8 cellular contexts compared by ENCODE assay signal in genomic region chr9:73133921-73134407, GRCh38. TPM values are rescaled to one million over a fixed set of nuclear protein-coding genes. Genes with fewer than 3 reads are reported as not detected.
DNase-seq lines count a peak whose midpoint lies in the region; ATAC-seq and TF ChIP-seq lines count a peak whose summit lies in the region.

No MANE protein-coding gene starts in this region.

- ATAC-seq in GM18868 (IDR thresholded peaks at IDR 0.05; ENCODE audit: unreplicated experiment) = peak; percentile 47
- peak; percentile 56 for ATAC-seq in HG02610 (IDR thresholded peaks at IDR 0.05; ENCODE audit: unreplicated experiment)

- H3K4me3 Mint-ChIP-seq in mesothelial cell of epicardium = no peak overlapping the region

- DNase-seq in OCI-M1 (lab: John Stamatoyannopoulos, UW) (peak; percentile 15), mesothelial cell of epicardium (ENCODE audit: low spot score in 2 of 2, unreplicated experiment in 2 of 2) (no peak), NCI-H128 (lab: John Stamatoyannopoulos, UW; ENCODE audit: unreplicated experiment) (no peak), MV-4-11 (lab: John Stamatoyannopoulos, UW) (no peak), SHP77 (lab: John Stamatoyannopoulos, UW) (no peak)
- no peak for DNase-seq in activated effector memory CD4-positive, alpha-beta T cell treated with Interleukin-2 at 50 U/mL for 16 hours

- peak overlapping the region; percentile 58 for H3K27ac Mint-ChIP-seq in mesothelial cell of epicardium

- no peaks in the 10 kb centered on the region for H3K36me3 Mint-ChIP-seq in mesothelial cell of epicardium

- no peak for TF ChIP-seq CTCF in mesothelial cell of epicardium (IDR thresholded peaks at IDR 0.05; ENCODE audit: unreplicated experiment)

- no peaks in the 10 kb centered on the region for H3K27me3 Mint-ChIP-seq in mesothelial cell of epicardium (ENCODE audit: low read depth)

- H3K9me3 Mint-ChIP-seq in mesothelial cell of epicardium = no peaks in the 10 kb centered on the region

- H3K4me1 Mint-ChIP-seq in mesothelial cell of epicardium = peaks cover 64% of the 10 kb centered on the region

RNA-seq across cellular contexts. Expression of gene ANXA1, which starts 17.7 kb away (rescaled TPM):
- total RNA-seq in mesothelial cell of epicardium = 166 to 189 TPM (median 183 TPM) in 3 replicates
